ENCODE assay signal across 1 cellular context in the genomic region with DNA sequence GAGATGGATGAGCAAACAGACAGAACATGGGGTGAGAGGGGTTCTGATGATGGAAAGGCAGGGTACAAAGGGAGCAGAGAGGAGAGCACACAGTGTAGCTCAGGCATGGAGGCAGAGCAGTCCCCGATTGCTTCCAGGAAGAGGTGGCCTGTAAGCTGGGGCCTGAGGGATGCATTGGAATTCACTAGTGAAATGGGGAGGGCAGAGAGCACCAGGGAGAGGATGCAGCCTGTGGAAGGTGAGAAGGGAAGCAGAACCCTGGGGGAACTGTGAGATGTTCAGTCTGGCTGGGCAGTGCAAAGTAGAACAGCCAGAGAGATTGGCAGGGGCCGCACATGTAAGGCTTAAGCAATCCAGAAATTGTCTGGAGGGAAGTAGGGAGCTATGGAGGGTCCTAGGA.
TF ChIP-seq lines count a peak whose summit lies in the region.

No MANE protein-coding gene starts in this region.

TF ChIP-seq in HepG2, 621 proteins besides CTCF, POLR2A, EP300 and RAD21:
- TF ChIP-seq POLR2AphosphoS5 (IDR thresholded peaks at IDR 0.05; ENCODE audit: low read depth, low read length) (0 out of 2 replicates have a peak, but pooled peaks have one; percentile 21), SOX6 (IDR thresholded peaks at IDR 0.05) (no peak), SOX6 (CRISPR knock-in tag; IDR thresholded peaks at IDR 0.05) (no peak)
